Comparison of ENCODE assay signal across 25 cellular contexts in genomic region chr6:135043854-135044253, GRCh38.
"Had no signal": no experiment of that assay in that cellular context is flagged by ENCODE, and none has a peak within 500 bp of the region (broad histone marks: within the 10 kb centered on the region; RNA-seq: fewer than 3 reads in every experiment).

No MANE protein-coding gene starts in this region.

- H3K36me3 ChIP-seq: prostate gland had no signal

- H3K27ac ChIP-seq: brain microvascular endothelial cell, esophagus squamous epithelium, left ventricle myocardium inferior, prostate gland, skin epidermis, suprapubic skin, WERI-Rb-1 had no signal

- H3K27ac Mint-ChIP-seq: activated CD4-positive, alpha-beta memory T cell treated with anti-CD3 and anti-CD28 coated beads for 36 hours; activated CD4-positive, alpha-beta T cell treated with anti-CD3 and anti-CD28 coated beads for 36 hours; type B pancreatic cell had no signal

- H3K4me3 ChIP-seq: esophagus squamous epithelium, left ventricle myocardium inferior, prostate gland, skin epidermis, suprapubic skin had no signal

- H3K4me3 Mint-ChIP-seq: activated CD4-positive, alpha-beta memory T cell treated with anti-CD3 and anti-CD28 coated beads for 36 hours; activated CD4-positive, alpha-beta T cell treated with anti-CD3 and anti-CD28 coated beads for 36 hours; activated T-cell treated with anti-CD3 and anti-CD28 coated beads, Interleukin-2, amount 50 U/mL, for 4 hours; type B pancreatic cell had no signal

- ATAC-seq: activated CD4-positive, alpha-beta T cell treated with anti-CD3 and anti-CD28 coated beads for 36 hours; activated T-cell treated with anti-CD3 and anti-CD28 coated beads, Interleukin-2, amount 50 U/mL, for 4 hours; right cardiac atrium; stimulated activated naive CD8-positive, alpha-beta T cell treated with anti-CD3 and anti-CD28 coated beads, Interleukin-15, Interleukin-2, amounts not matched to agents 100 U/mL and 50 U/mL, for 24 hours had no signal

- H3K9me3 Mint-ChIP-seq: activated CD4-positive, alpha-beta memory T cell treated with anti-CD3 and anti-CD28 coated beads for 36 hours; activated naive CD4-positive, alpha-beta T cell treated with anti-CD3 and anti-CD28 coated beads, Interleukin-2, amount 50 U/mL, for 24 hours; activated T-cell treated with anti-CD3 and anti-CD28 coated beads, Interleukin-2, amount 50 U/mL, for 4 hours; type B pancreatic cell had no signal

- H3K9me3 ChIP-seq: esophagus squamous epithelium, left ventricle myocardium inferior, prostate gland, suprapubic skin had no signal

- H3K27me3 ChIP-seq: brain microvascular endothelial cell, esophagus squamous epithelium, suprapubic skin had no signal

- H3K27me3 Mint-ChIP-seq: activated CD4-positive, alpha-beta memory T cell treated with anti-CD3 and anti-CD28 coated beads for 36 hours; activated CD4-positive, alpha-beta T cell treated with anti-CD3 and anti-CD28 coated beads for 36 hours; activated naive CD4-positive, alpha-beta T cell treated with anti-CD3 and anti-CD28 coated beads, Interleukin-2, amount 50 U/mL, for 24 hours; type B pancreatic cell had no signal

- FAIRE-seq: endothelial cell of umbilical vein, kidney had no signal

- H3K4me1 ChIP-seq: prostate gland, suprapubic skin had no signal

- DNase-seq: activated CD4-positive, alpha-beta memory T cell treated with anti-CD3 and anti-CD28 coated beads for 36 hours; activated CD4-positive, alpha-beta T cell treated with anti-CD3 and anti-CD28 coated beads for 36 hours; activated effector memory CD4-positive, alpha-beta T cell treated with anti-CD3 and anti-CD28 coated beads, Interleukin-2, amount 50 U/mL, for 16 hours; activated T-cell treated with anti-CD3 and anti-CD28 coated beads, Interleukin-2, amount 50 U/mL, for 4 hours; amniotic stem cell; brain microvascular endothelial cell; cortex of kidney; effector CD8-positive, alpha-beta T cell; esophagus squamous epithelium; foreskin fibroblast; hippocampal formation; kidney; left ventricle myocardium inferior; mesendoderm; right cardiac atrium; stimulated activated CD4-positive, alpha-beta T cell treated with anti-CD3 and anti-CD28 coated beads, Interleukin-15, amount 100 ng/mL, for 24 hours; stimulated activated CD4-positive, alpha-beta T cell treated with anti-CD3 and anti-CD28 coated beads, Interleukin-4, amount 100 ng/mL, for 1 hour; stimulated activated naive CD8-positive, alpha-beta T cell treated with anti-CD3 and anti-CD28 coated beads, Interleukin-15, Interleukin-2, amounts not matched to agents 100 U/mL and 50 U/mL, for 24 hours; WERI-Rb-1 had no signal
